1 cellular context compared by ENCODE assay signal in the genomic region with DNA sequence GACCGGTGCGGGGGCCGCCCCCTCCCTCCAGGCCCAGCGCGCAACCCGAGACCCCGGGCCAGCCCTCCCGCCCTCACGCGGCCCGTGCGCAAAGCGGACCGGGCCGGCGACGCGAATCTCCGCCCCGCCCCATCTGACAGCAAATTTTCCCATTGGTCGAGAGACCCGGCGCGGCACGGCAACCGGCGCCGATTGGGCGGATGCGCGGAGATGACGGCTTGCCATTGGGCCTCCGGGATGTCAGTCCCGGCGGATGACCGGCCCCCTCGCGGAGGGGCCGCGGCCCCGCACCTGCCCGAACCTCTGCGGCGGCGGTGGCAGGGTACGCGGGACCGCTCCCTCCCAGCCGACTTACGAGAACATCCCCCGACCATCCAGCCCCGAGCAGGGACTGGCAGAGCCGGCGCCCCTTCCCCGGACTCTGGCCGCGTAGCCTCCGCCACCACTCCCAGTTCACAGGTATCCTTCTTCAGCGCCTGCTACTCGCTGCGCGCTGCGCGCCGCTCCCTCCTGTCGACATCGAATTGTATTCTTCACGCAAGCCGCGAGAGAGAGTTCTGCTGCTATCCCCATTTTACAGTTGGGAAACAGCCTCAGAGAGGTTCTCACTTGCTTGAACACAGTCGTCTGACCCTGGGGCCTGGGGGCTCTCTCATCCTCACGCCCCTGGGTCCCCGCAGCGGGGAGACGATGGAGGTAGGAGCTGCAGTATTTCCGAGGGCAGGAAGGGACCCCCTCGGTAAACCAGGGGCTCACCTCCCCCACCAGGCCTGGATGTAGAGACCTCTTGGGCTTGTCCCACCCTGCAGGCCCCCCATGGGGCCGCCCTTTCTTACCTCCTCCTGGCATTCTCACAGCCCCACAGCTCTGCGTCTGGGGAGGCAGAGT.
TF ChIP-seq lines count a peak whose summit lies in the region.

A gene with protein sequence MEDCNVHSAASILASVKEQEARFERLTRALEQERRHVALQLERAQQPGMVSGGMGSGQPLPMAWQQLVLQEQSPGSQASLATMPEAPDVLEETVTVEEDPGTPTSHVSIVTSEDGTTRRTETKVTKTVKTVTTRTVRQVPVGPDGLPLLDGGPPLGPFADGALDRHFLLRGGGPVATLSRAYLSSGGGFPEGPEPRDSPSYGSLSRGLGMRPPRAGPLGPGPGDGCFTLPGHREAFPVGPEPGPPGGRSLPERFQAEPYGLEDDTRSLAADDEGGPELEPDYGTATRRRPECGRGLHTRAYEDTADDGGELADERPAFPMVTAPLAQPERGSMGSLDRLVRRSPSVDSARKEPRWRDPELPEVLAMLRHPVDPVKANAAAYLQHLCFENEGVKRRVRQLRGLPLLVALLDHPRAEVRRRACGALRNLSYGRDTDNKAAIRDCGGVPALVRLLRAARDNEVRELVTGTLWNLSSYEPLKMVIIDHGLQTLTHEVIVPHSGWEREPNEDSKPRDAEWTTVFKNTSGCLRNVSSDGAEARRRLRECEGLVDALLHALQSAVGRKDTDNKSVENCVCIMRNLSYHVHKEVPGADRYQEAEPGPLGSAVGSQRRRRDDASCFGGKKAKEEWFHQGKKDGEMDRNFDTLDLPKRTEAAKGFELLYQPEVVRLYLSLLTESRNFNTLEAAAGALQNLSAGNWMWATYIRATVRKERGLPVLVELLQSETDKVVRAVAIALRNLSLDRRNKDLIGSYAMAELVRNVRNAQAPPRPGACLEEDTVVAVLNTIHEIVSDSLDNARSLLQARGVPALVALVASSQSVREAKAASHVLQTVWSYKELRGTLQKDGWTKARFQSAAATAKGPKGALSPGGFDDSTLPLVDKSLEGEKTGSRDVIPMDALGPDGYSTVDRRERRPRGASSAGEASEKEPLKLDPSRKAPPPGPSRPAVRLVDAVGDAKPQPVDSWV (minus strand): TSS at position 90 of the 888 bp plus-strand sequence. CDS start 26,029 bp downstream, outside the sequence.

TF ChIP-seq in HepG2, 621 proteins besides CTCF, POLR2A, EP300 and RAD21 (continued from another document and continues in another):
- TF ChIP-seq, protein P1, sequence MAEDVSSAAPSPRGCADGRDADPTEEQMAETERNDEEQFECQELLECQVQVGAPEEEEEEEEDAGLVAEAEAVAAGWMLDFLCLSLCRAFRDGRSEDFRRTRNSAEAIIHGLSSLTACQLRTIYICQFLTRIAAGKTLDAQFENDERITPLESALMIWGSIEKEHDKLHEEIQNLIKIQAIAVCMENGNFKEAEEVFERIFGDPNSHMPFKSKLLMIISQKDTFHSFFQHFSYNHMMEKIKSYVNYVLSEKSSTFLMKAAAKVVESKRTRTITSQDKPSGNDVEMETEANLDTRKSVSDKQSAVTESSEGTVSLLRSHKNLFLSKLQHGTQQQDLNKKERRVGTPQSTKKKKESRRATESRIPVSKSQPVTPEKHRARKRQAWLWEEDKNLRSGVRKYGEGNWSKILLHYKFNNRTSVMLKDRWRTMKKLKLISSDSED (CRISPR knock-in tag; IDR thresholded peaks at IDR 0.05), result no peak
- TF ChIP-seq, protein P2, sequence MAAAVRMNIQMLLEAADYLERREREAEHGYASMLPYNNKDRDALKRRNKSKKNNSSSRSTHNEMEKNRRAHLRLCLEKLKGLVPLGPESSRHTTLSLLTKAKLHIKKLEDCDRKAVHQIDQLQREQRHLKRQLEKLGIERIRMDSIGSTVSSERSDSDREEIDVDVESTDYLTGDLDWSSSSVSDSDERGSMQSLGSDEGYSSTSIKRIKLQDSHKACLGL (CRISPR knock-in tag; IDR thresholded peaks at IDR 0.05), result peak; percentile 44; the same call in 1 of the 2 replicates
- TF ChIP-seq NR2F6 (IDR thresholded peaks at IDR 0.05) (no peak), NR2F6 (CRISPR knock-in tag; IDR thresholded peaks at IDR 0.05) (no peak), PHF8 (CRISPR knock-in tag; IDR thresholded peaks at IDR 0.05) (peak; percentile 30; the same call in 1 of the 2 replicates), ZNF572 (CRISPR knock-in tag; IDR thresholded peaks at IDR 0.05) (peak; percentile 55; the same call in 1 of the 2 replicates), ZNF354B (CRISPR knock-in tag; IDR thresholded peaks at IDR 0.05) (no peak), ZNF781 (CRISPR knock-in tag; IDR thresholded peaks at IDR 0.05; ENCODE audit: borderline replicate concordance, not compliant biosample characterization) (no peak), ZNF446 (CRISPR knock-in tag; IDR thresholded peaks at IDR 0.05) (no peak), HNF4A (CRISPR knock-in tag; IDR thresholded peaks at IDR 0.05) (no peak), RFXANK (CRISPR knock-in tag; IDR thresholded peaks at IDR 0.05) (peak; percentile 97), RELA (CRISPR knock-in tag; IDR thresholded peaks at IDR 0.05) (no peak), HMG20A (CRISPR knock-in tag; IDR thresholded peaks at IDR 0.05; ENCODE audit: borderline replicate concordance) (no peak), ZNF772 (CRISPR knock-in tag; IDR thresholded peaks at IDR 0.05) (no peak), RFX3 (CRISPR knock-in tag; IDR thresholded peaks at IDR 0.05) (no peak), KDM6A (CRISPR knock-in tag; IDR thresholded peaks at IDR 0.05; ENCODE audit: low read depth) (no peak), NR3C1 (CRISPR knock-in tag; IDR thresholded peaks at IDR 0.05) (no peak), ZNF10 (CRISPR knock-in tag; IDR thresholded peaks at IDR 0.05; ENCODE audit: borderline replicate concordance, low read depth) (no peak), SMARCC2 (IDR thresholded peaks at IDR 0.05) (no peak), ZSCAN20 (CRISPR knock-in tag; IDR thresholded peaks at IDR 0.05; ENCODE audit: borderline replicate concordance) (no peak), NRL (CRISPR knock-in tag; IDR thresholded peaks at IDR 0.05; ENCODE audit: borderline replicate concordance) (no peak), SSRP1 (CRISPR knock-in tag; IDR thresholded peaks at IDR 0.05) (no peak), ISX (CRISPR knock-in tag; conservative IDR thresholded peaks at IDR 0.05) (no peak), NONO (IDR thresholded peaks at IDR 0.05) (no peak), NONO (CRISPR knock-in tag; conservative IDR thresholded peaks at IDR 0.05) (peak; percentile 13; the same call in 1 of the 2 replicates), SMAD1 (CRISPR knock-in tag; IDR thresholded peaks at IDR 0.05; ENCODE audit: borderline replicate concordance, low read depth) (no peak), FOSL1 (CRISPR knock-in tag; IDR thresholded peaks at IDR 0.05; ENCODE audit: borderline replicate concordance) (no peak), NFATC3 (CRISPR knock-in tag; IDR thresholded peaks at IDR 0.05) (no peak), PHF20 (CRISPR knock-in tag; IDR thresholded peaks at IDR 0.05) (no peak), HMGA1 (CRISPR knock-in tag; conservative IDR thresholded peaks at IDR 0.05) (no peak), ZSCAN21 (CRISPR knock-in tag; IDR thresholded peaks at IDR 0.05; ENCODE audit: borderline replicate concordance) (no peak), ZNF160 (CRISPR knock-in tag; IDR thresholded peaks at IDR 0.05) (0 out of 2 replicates have a peak, but pooled peaks have one; percentile 15)
- TF ChIP-seq, protein P3, sequence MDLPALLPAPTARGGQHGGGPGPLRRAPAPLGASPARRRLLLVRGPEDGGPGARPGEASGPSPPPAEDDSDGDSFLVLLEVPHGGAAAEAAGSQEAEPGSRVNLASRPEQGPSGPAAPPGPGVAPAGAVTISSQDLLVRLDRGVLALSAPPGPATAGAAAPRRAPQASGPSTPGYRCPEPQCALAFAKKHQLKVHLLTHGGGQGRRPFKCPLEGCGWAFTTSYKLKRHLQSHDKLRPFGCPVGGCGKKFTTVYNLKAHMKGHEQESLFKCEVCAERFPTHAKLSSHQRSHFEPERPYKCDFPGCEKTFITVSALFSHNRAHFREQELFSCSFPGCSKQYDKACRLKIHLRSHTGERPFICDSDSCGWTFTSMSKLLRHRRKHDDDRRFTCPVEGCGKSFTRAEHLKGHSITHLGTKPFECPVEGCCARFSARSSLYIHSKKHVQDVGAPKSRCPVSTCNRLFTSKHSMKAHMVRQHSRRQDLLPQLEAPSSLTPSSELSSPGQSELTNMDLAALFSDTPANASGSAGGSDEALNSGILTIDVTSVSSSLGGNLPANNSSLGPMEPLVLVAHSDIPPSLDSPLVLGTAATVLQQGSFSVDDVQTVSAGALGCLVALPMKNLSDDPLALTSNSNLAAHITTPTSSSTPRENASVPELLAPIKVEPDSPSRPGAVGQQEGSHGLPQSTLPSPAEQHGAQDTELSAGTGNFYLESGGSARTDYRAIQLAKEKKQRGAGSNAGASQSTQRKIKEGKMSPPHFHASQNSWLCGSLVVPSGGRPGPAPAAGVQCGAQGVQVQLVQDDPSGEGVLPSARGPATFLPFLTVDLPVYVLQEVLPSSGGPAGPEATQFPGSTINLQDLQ (CRISPR knock-in tag; IDR thresholded peaks at IDR 0.05), result peak; percentile 51; the same call in 1 of the 2 replicates
- TF ChIP-seq, protein P4, sequence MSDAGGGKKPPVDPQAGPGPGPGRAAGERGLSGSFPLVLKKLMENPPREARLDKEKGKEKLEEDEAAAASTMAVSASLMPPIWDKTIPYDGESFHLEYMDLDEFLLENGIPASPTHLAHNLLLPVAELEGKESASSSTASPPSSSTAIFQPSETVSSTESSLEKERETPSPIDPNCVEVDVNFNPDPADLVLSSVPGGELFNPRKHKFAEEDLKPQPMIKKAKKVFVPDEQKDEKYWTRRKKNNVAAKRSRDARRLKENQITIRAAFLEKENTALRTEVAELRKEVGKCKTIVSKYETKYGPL (CRISPR knock-in tag; IDR thresholded peaks at IDR 0.05), result no peak
- TF ChIP-seq, protein P5, sequence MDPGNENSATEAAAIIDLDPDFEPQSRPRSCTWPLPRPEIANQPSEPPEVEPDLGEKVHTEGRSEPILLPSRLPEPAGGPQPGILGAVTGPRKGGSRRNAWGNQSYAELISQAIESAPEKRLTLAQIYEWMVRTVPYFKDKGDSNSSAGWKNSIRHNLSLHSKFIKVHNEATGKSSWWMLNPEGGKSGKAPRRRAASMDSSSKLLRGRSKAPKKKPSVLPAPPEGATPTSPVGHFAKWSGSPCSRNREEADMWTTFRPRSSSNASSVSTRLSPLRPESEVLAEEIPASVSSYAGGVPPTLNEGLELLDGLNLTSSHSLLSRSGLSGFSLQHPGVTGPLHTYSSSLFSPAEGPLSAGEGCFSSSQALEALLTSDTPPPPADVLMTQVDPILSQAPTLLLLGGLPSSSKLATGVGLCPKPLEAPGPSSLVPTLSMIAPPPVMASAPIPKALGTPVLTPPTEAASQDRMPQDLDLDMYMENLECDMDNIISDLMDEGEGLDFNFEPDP (CRISPR knock-in tag; conservative IDR thresholded peaks at IDR 0.05), result no peak
- TF ChIP-seq, protein P6, sequence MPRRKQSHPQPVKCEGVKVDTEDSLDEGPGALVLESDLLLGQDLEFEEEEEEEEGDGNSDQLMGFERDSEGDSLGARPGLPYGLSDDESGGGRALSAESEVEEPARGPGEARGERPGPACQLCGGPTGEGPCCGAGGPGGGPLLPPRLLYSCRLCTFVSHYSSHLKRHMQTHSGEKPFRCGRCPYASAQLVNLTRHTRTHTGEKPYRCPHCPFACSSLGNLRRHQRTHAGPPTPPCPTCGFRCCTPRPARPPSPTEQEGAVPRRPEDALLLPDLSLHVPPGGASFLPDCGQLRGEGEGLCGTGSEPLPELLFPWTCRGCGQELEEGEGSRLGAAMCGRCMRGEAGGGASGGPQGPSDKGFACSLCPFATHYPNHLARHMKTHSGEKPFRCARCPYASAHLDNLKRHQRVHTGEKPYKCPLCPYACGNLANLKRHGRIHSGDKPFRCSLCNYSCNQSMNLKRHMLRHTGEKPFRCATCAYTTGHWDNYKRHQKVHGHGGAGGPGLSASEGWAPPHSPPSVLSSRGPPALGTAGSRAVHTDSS (CRISPR knock-in tag; conservative IDR thresholded peaks at IDR 0.05), result no peak
- TF ChIP-seq, protein P7, sequence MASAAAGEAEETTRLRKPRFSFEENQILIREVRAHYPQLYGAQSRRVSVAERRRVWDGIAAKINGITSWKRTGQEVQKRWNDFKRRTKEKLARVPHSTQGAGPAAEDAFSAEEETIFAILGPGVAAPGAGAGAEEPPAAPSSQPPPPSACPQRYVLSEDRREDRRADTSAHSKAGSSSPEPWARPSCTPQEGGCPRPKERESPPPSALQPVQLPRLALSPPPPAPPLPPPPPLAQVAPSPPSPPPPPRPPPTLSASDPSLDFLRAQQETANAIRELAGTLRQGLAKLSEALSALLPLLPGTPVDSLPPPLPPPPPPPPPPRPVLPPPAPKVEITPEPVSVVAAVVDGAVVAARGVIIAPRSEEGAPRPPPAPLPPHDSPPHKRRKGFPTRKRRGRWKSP (CRISPR knock-in tag; IDR thresholded peaks at IDR 0.05), result peak; percentile 77; the same call in 1 of the 2 replicates
- TF ChIP-seq, protein P8, sequence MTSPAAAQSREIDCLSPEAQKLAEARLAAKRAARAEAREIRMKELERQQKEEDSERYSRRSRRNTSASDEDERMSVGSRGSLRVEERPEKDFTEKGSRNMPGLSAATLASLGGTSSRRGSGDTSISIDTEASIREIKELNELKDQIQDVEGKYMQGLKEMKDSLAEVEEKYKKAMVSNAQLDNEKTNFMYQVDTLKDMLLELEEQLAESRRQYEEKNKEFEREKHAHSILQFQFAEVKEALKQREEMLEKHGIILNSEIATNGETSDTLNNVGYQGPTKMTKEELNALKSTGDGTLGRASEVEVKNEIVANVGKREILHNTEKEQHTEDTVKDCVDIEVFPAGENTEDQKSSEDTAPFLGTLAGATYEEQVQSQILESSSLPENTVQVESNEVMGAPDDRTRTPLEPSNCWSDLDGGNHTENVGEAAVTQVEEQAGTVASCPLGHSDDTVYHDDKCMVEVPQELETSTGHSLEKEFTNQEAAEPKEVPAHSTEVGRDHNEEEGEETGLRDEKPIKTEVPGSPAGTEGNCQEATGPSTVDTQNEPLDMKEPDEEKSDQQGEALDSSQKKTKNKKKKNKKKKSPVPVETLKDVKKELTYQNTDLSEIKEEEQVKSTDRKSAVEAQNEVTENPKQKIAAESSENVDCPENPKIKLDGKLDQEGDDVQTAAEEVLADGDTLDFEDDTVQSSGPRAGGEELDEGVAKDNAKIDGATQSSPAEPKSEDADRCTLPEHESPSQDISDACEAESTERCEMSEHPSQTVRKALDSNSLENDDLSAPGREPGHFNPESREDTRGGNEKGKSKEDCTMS (CRISPR knock-in tag; conservative IDR thresholded peaks at IDR 0.05), result no peak
- TF ChIP-seq, protein P9, sequence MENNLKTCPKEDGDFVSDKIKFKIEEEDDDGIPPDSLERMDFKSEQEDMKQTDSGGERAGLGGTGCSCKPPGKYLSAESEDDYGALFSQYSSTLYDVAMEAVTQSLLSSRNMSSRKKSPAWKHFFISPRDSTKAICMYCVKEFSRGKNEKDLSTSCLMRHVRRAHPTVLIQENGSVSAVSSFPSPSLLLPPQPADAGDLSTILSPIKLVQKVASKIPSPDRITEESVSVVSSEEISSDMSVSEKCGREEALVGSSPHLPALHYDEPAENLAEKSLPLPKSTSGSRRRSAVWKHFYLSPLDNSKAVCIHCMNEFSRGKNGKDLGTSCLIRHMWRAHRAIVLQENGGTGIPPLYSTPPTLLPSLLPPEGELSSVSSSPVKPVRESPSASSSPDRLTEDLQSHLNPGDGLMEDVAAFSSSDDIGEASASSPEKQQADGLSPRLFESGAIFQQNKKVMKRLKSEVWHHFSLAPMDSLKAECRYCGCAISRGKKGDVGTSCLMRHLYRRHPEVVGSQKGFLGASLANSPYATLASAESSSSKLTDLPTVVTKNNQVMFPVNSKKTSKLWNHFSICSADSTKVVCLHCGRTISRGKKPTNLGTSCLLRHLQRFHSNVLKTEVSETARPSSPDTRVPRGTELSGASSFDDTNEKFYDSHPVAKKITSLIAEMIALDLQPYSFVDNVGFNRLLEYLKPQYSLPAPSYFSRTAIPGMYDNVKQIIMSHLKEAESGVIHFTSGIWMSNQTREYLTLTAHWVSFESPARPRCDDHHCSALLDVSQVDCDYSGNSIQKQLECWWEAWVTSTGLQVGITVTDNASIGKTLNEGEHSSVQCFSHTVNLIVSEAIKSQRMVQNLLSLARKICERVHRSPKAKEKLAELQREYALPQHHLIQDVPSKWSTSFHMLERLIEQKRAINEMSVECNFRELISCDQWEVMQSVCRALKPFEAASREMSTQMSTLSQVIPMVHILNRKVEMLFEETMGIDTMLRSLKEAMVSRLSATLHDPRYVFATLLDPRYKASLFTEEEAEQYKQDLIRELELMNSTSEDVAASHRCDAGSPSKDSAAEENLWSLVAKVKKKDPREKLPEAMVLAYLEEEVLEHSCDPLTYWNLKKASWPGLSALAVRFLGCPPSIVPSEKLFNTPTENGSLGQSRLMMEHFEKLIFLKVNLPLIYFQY (CRISPR knock-in tag; IDR thresholded peaks at IDR 0.05; ENCODE audit: borderline replicate concordance), result peak; percentile 98
